ENCODE assay signal across 12 cellular contexts in genomic region chr9:35776018-35776417, GRCh38. TPM values are rescaled to one million over a fixed set of nuclear protein-coding genes. Genes with fewer than 3 reads are reported as not detected.
DNase-seq lines count a peak whose midpoint lies in the region; TF ChIP-seq lines count a peak whose summit lies in the region.
"Had no signal": no experiment of that assay in that cellular context is flagged by ENCODE, and none has a peak within 500 bp of the region (broad histone marks: within the 10 kb centered on the region; RNA-seq: fewer than 3 reads in every experiment).

No MANE protein-coding gene starts in this region.

- no peaks in the 10 kb centered on the region for H3K9me3 Mint-ChIP-seq in mesothelial cell of epicardium
- H3K9me3 Mint-ChIP-seq: brain; CD8-positive, alpha-beta memory T cell; HFFc6 had no signal

- H3K4me3 Mint-ChIP-seq in mesothelial cell of epicardium: no peak overlapping the region
- H3K4me3 Mint-ChIP-seq: brain; CD8-positive, alpha-beta memory T cell; HFFc6 had no signal

- peak overlapping the region; percentile 47 for H3K27ac Mint-ChIP-seq in mesothelial cell of epicardium
- H3K27ac Mint-ChIP-seq: HFFc6 had no signal

- TF ChIP-seq CTCF in mesothelial cell of epicardium (IDR thresholded peaks at IDR 0.05; ENCODE audit: unreplicated experiment): no peak

- peaks cover 8% of the 10 kb centered on the region for H3K4me1 Mint-ChIP-seq in mesothelial cell of epicardium

- H3K27me3 Mint-ChIP-seq in mesothelial cell of epicardium (ENCODE audit: low read depth): peaks cover 2% of the 10 kb centered on the region
- H3K27me3 Mint-ChIP-seq: brain; CD8-positive, alpha-beta memory T cell had no signal

- DNase-seq in GF-D8 (lab: John Stamatoyannopoulos, UW) (peak; percentile 57), NCI-H1092 (lab: John Stamatoyannopoulos, UW) (peak; percentile 93), NCI-H526 (lab: John Stamatoyannopoulos, UW) (peak; percentile 42 to 74), mesothelial cell of epicardium (ENCODE audit: low spot score in 2 of 2, unreplicated experiment in 2 of 2) (no peak), HK-2 (ENCODE audit: unreplicated experiment) (no peak), CD1c-positive myeloid dendritic cell (ENCODE audit: extremely low spot score) (no peak), islet precursor cell (no peak)
- DNase-seq: activated CD8-positive, alpha-beta memory T cell treated with anti-CD3 and anti-CD28 coated beads, Interleukin-2, amount 50 U/mL, for 48 hours; CD8-positive, alpha-beta memory T cell; HFFc6; MG63 had no signal

- peaks cover 6% of the 10 kb centered on the region for H3K36me3 Mint-ChIP-seq in mesothelial cell of epicardium
- H3K36me3 Mint-ChIP-seq: brain had no signal

RNA-seq across cellular contexts. Expression of gene NPR2, which starts 15.4 kb away (rescaled TPM):
- total RNA-seq in mesothelial cell of epicardium: 27.2 to 32.4 TPM (median 30.6 TPM) in 3 replicates

RNA-seq across cellular contexts. Expression of gene MSMP, which starts 21.9 kb away (rescaled TPM):
- not detected in 3 replicates for total RNA-seq in mesothelial cell of epicardium
- total RNA-seq: HFFc6 had no signal

RNA-seq across cellular contexts. Expression of gene RGP1, which starts 26.9 kb away (rescaled TPM):
- 32.6 to 34.3 TPM (median 33.9 TPM) in 3 replicates for total RNA-seq in mesothelial cell of epicardium

RNA-seq across cellular contexts. Expression of gene GBA2, which starts 27.0 kb away (rescaled TPM):
- total RNA-seq in mesothelial cell of epicardium: 81.5 to 84.7 TPM (median 83.9 TPM) in 3 replicates

RNA-seq across cellular contexts. Expression of gene SPAG8, which starts 36.0 kb away (rescaled TPM):
- total RNA-seq in mesothelial cell of epicardium: 0.89 to 1.6 TPM (median 1.4 TPM) in 3 replicates

Comparison
In these comparisons a context has a peak if more than half of its experiments do, and no peak if none do; other contexts are left out.
1. DNase-seq: peak in GF-D8 (single experiment), NCI-H1092 (single experiment) and NCI-H526 (2 of 2); none in mesothelial cell of epicardium (0 of 2), HK-2 (single experiment), CD1c-positive myeloid dendritic cell (single experiment) and islet precursor cell (single experiment).